In genomic region chr10:75043256-75044121, GRCh38 we compare ENCODE assay signal across 9 cellular contexts.
DNase-seq lines count a peak whose midpoint lies in the region; ATAC-seq and TF ChIP-seq lines count a peak whose summit lies in the region.
"Had no signal": no experiment of that assay in that cellular context is flagged by ENCODE, and none has a peak within 500 bp of the region (broad histone marks: within the 10 kb centered on the region; RNA-seq: fewer than 3 reads in every experiment).

No MANE protein-coding gene starts in this region.

- CTCF ChIA-PET in CD8-positive, alpha-beta memory T cell (lab: Charles Lee): no interaction called here
- CTCF ChIA-PET in activated B cell treated with CpG ODN at 0.5 μM for 24 hours (lab: Charles Lee): no interaction called here

- H3K36me3 Mint-ChIP-seq in CD8-positive, alpha-beta memory T cell: no peaks in the 10 kb centered on the region
- H3K36me3 Mint-ChIP-seq in activated B cell treated with CpG ODN at 0.5 μM for 24 hours (ENCODE audit: low read depth): no peaks in the 10 kb centered on the region

- H3K9me3 ChIP-seq in CD8-positive, alpha-beta memory T cell (ENCODE audit: low read length): no peaks in the 10 kb centered on the region
- H3K9me3 ChIP-seq: colonic mucosa had no signal

- peaks cover 0 to 12% of the 10 kb centered on the region in 2 donors for H3K27me3 Mint-ChIP-seq in CD8-positive, alpha-beta memory T cell
- H3K27me3 Mint-ChIP-seq in activated B cell treated with CpG ODN at 0.5 μM for 24 hours: peaks cover 2% of the 10 kb centered on the region

- peak; percentile 14 to 72 (median 43) for DNase-seq in CD8-positive, alpha-beta memory T cell
- peak; percentile 29 for DNase-seq in activated B cell treated with CpG ODN at 0.5 μM for 24 hours
- DNase-seq in effector CD4-positive, alpha-beta T cell: peak; percentile 17
- DNase-seq in stimulated activated CD4-positive, alpha-beta T cell treated with anti-CD3 and anti-CD28 coated beads, Interleukin-12 subunit alpha, Interleukin-12 subunit beta, amount 100 ng/mL, for 24 hours (ENCODE audit: low read depth in 2 of 2): peak; percentile 22 to 54
- no peak for DNase-seq in NCI-H1048 (lab: John Stamatoyannopoulos, UW)
- DNase-seq in GM19238 (ENCODE audit: insufficient read length, low spot score): no peak
- DNase-seq: colonic mucosa had no signal

- peaks cover 7% of the 10 kb centered on the region for H3K4me1 ChIP-seq in CD8-positive, alpha-beta memory T cell (ENCODE audit: insufficient read depth, low read length)
- H3K4me1 ChIP-seq: colonic mucosa had no signal

- ATAC-seq in activated B cell treated with CpG ODN at 0.5 μM for 24 hours (ENCODE audit: low read depth): peak; percentile 85
- ATAC-seq in GM18498 (IDR thresholded peaks at IDR 0.05; ENCODE audit: unreplicated experiment): no peak
- ATAC-seq in HG02623 (IDR thresholded peaks at IDR 0.05; ENCODE audit: unreplicated experiment): no peak

- no peaks in the 10 kb centered on the region for H3K36me3 ChIP-seq in CD8-positive, alpha-beta memory T cell (ENCODE audit: insufficient read depth, low read length)
- H3K36me3 ChIP-seq: colonic mucosa had no signal

- intact Hi-C loops in activated B cell treated with CpG ODN at 0.5 μM for 24 hours (cut with micrococcal nuclease): no loop called here

- H3K4me1 Mint-ChIP-seq in CD8-positive, alpha-beta memory T cell: peaks cover 5 to 12% (median 12%) of the 10 kb centered on the region in 3 donors
- H3K4me1 Mint-ChIP-seq in activated B cell treated with CpG ODN at 0.5 μM for 24 hours: peaks cover 5% of the 10 kb centered on the region

- TF ChIP-seq CTCF in activated B cell treated with CpG ODN at 0.5 μM for 24 hours (IDR thresholded peaks at IDR 0.05): no peak

- H3K27me3 ChIP-seq in CD8-positive, alpha-beta memory T cell (ENCODE audit: insufficient read depth, low read length, poor library complexity, severe bottlenecking): no peaks in the 10 kb centered on the region
- H3K27me3 ChIP-seq: colonic mucosa had no signal

- H3K9me3 Mint-ChIP-seq in CD8-positive, alpha-beta memory T cell: no peaks in the 10 kb centered on the region
- H3K9me3 Mint-ChIP-seq in activated B cell treated with CpG ODN at 0.5 μM for 24 hours: no peaks in the 10 kb centered on the region

- H3K4me3 Mint-ChIP-seq in CD8-positive, alpha-beta memory T cell: peak overlapping the region; percentile 52 to 78 (median 68)
- H3K4me3 Mint-ChIP-seq in activated B cell treated with CpG ODN at 0.5 μM for 24 hours: peak overlapping the region; percentile 77

- POLR2A ChIA-PET in CD8-positive, alpha-beta memory T cell (lab: Charles Lee): no interaction called here
- POLR2A ChIA-PET in activated B cell treated with CpG ODN at 0.5 μM for 24 hours (lab: Charles Lee): no interaction called here

- no peak overlapping the region for H3K27ac ChIP-seq in CD8-positive, alpha-beta memory T cell (ENCODE audit: low read depth, low read length)
- H3K27ac ChIP-seq: colonic mucosa had no signal

- no peak overlapping the region for H3K4me3 ChIP-seq in CD8-positive, alpha-beta memory T cell (ENCODE audit: low read length)
- H3K4me3 ChIP-seq: colonic mucosa had no signal

- H3K27ac Mint-ChIP-seq in CD8-positive, alpha-beta memory T cell: peak overlapping the region in 2 of 8 donors; percentile 60 to 66
- H3K27ac Mint-ChIP-seq in activated B cell treated with CpG ODN at 0.5 μM for 24 hours: peak overlapping the region; percentile 50

Comparison
In these comparisons a context has a peak if more than half of its experiments do, and no peak if none do; other contexts are left out.
1. DNase-seq: peak in CD8-positive, alpha-beta memory T cell (5 of 5), activated B cell treated with CpG ODN at 0.5 μM for 24 hours (single experiment), effector CD4-positive, alpha-beta T cell (single experiment) and stimulated activated CD4-positive, alpha-beta T cell treated with anti-CD3 and anti-CD28 coated beads, Interleukin-12 subunit alpha, Interleukin-12 subunit beta, amount 100 ng/mL, for 24 hours (2 of 2); none in NCI-H1048 (single experiment) and GM19238 (single experiment).